2 cellular contexts compared by ENCODE assay signal in genomic region chr1:30755334-30755733, GRCh38.
A peak's percentile ranks its signal among the peaks of the same experiment; 100 is the strongest.
TF ChIP-seq lines count a peak whose summit lies in the region.

No MANE protein-coding gene starts in this region.

TF ChIP-seq in IMR-90, 13 proteins besides CTCF, POLR2A, EP300 and RAD21:
- no peak for TF ChIP-seq FOS (IDR thresholded peaks at IDR 0.05; ENCODE audit: low read depth, low read length)
- no peak for TF ChIP-seq MAZ (IDR thresholded peaks at IDR 0.05; ENCODE audit: borderline replicate concordance, low read depth, low read length)

TF ChIP-seq in K562, 482 proteins besides CTCF, POLR2A, EP300 and RAD21 (continues in another document):
- TF ChIP-seq, protein P1, sequence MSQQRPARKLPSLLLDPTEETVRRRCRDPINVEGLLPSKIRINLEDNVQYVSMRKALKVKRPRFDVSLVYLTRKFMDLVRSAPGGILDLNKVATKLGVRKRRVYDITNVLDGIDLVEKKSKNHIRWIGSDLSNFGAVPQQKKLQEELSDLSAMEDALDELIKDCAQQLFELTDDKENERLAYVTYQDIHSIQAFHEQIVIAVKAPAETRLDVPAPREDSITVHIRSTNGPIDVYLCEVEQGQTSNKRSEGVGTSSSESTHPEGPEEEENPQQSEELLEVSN (IDR thresholded peaks at IDR 0.05; ENCODE audit: borderline replicate concordance in 1 of 2, extremely low read depth in 1 of 2, insufficient read depth in 1 of 2, insufficient read length in 1 of 2, low read depth in 1 of 2, low read length in 1 of 2, poor library complexity in 1 of 2, severe bottlenecking in 1 of 2) = no peak
- TF ChIP-seq, protein P2, sequence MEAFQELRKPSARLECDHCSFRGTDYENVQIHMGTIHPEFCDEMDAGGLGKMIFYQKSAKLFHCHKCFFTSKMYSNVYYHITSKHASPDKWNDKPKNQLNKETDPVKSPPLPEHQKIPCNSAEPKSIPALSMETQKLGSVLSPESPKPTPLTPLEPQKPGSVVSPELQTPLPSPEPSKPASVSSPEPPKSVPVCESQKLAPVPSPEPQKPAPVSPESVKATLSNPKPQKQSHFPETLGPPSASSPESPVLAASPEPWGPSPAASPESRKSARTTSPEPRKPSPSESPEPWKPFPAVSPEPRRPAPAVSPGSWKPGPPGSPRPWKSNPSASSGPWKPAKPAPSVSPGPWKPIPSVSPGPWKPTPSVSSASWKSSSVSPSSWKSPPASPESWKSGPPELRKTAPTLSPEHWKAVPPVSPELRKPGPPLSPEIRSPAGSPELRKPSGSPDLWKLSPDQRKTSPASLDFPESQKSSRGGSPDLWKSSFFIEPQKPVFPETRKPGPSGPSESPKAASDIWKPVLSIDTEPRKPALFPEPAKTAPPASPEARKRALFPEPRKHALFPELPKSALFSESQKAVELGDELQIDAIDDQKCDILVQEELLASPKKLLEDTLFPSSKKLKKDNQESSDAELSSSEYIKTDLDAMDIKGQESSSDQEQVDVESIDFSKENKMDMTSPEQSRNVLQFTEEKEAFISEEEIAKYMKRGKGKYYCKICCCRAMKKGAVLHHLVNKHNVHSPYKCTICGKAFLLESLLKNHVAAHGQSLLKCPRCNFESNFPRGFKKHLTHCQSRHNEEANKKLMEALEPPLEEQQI (IDR thresholded peaks at IDR 0.05) = no peak
- TF ChIP-seq BACH1 (tag; IDR thresholded peaks at IDR 0.05) (no peak), FOXA1 (IDR thresholded peaks at IDR 0.05; ENCODE audit: borderline replicate concordance) (no peak), ZFP1 (CRISPR knock-in tag; IDR thresholded peaks at IDR 0.05) (no peak), TCF7L2 (IDR thresholded peaks at IDR 0.05; ENCODE audit: low read depth, low read length) (no peak), MXI1 (IDR thresholded peaks at IDR 0.05; ENCODE audit: low read depth, low read length) (no peak), HDAC2 (IDR thresholded peaks at IDR 0.05) (peak; percentile 78), ZSCAN32 (CRISPR knock-in tag; IDR thresholded peaks at IDR 0.05) (no peak), ZC3H11A (IDR thresholded peaks at IDR 0.05; ENCODE audit: low read depth, low read length) (no peak), FOXM1 (IDR thresholded peaks at IDR 0.05; ENCODE audit: low read depth) (peak; percentile 26; the same call in 1 of the 2 replicates), FOXM1 (CRISPR knock-in tag; IDR thresholded peaks at IDR 0.05; ENCODE audit: low read depth) (no peak), ZEB2 (IDR thresholded peaks at IDR 0.05) (no peak), HLTF (IDR thresholded peaks at IDR 0.05) (0 out of 2 replicates have a peak, but pooled peaks have one; percentile 60), HDAC6 (IDR thresholded peaks at IDR 0.05; ENCODE audit: low read depth, low read length) (no peak), ZNF143 (CRISPR knock-in tag; IDR thresholded peaks at IDR 0.05) (no peak), CBFA2T3 (IDR thresholded peaks at IDR 0.05) (no peak), RCOR1 (IDR thresholded peaks at IDR 0.05; ENCODE audit: borderline replicate concordance in 1 of 2, low read depth in 2 of 2, low read length in 2 of 2) (peak in 1 of 2 experiments; percentile 88; a peak in 1 of 4 replicates), ZNF592 (IDR thresholded peaks at IDR 0.05) (no peak), CBX1 (IDR thresholded peaks at IDR 0.05; ENCODE audit: low read depth) (peak; percentile 75; the same call in 1 of the 2 replicates), MAFG (tag; conservative IDR thresholded peaks at IDR 0.05) (no peak), TFAM (CRISPR knock-in tag; conservative IDR thresholded peaks at IDR 0.05) (no peak), POLR3A (IDR thresholded peaks at IDR 0.05; ENCODE audit: borderline replicate concordance, extremely low read depth, insufficient read depth, insufficient read length) (no peak), ZFP36 (IDR thresholded peaks at IDR 0.05; ENCODE audit: low read depth, low read length, partially characterized antibody) (peak; percentile 100), TOE1 (IDR thresholded peaks at IDR 0.05; ENCODE audit: borderline replicate concordance) (no peak), TOE1 (CRISPR knock-in tag; IDR thresholded peaks at IDR 0.05; ENCODE audit: borderline replicate concordance, low read depth) (no peak), ZNF280A (IDR thresholded peaks at IDR 0.05; ENCODE audit: low read depth, partially characterized antibody) (no peak), E2F1 (CRISPR knock-in tag; IDR thresholded peaks at IDR 0.05) (no peak), NR2C2 (CRISPR knock-in tag; IDR thresholded peaks at IDR 0.05) (no peak), NR2C2 (tag; IDR thresholded peaks at IDR 0.05) (no peak), ID3 (CRISPR knock-in tag; IDR thresholded peaks at IDR 0.05) (no peak), ID3 (tag; IDR thresholded peaks at IDR 0.05) (no peak), HMG20A (CRISPR knock-in tag; conservative IDR thresholded peaks at IDR 0.05) (no peak), MIER1 (IDR thresholded peaks at IDR 0.05; ENCODE audit: low read depth) (no peak), CC2D1A (IDR thresholded peaks at IDR 0.05) (0 out of 2 replicates have a peak, but pooled peaks have one; percentile 24), MAX (CRISPR knock-in tag; IDR thresholded peaks at IDR 0.05) (no peak), GTF2F1 (IDR thresholded peaks at IDR 0.05; ENCODE audit: low read depth, low read length) (no peak), PTTG1 (tag; IDR thresholded peaks at IDR 0.05; ENCODE audit: low read depth) (no peak), FOXA3 (CRISPR knock-in tag; conservative IDR thresholded peaks at IDR 0.05 in 1 of 2, IDR thresholded peaks at IDR 0.05 in 1 of 2) (no peak), TEAD1 (CRISPR knock-in tag; IDR thresholded peaks at IDR 0.05) (no peak), KDM1A (IDR thresholded peaks at IDR 0.05) (peak; percentile 68 to 90), ZNF644 (tag; IDR thresholded peaks at IDR 0.05; ENCODE audit: low read depth) (no peak), RBM39 (optimal IDR thresholded peaks at IDR 0.05; ENCODE audit: low read depth, low read length) (no peak), ZNF395 (CRISPR knock-in tag; IDR thresholded peaks at IDR 0.05) (no peak), ZNF764 (CRISPR knock-in tag; IDR thresholded peaks at IDR 0.05; ENCODE audit: low read depth) (no peak), ETV5 (CRISPR knock-in tag; IDR thresholded peaks at IDR 0.05; ENCODE audit: low read depth) (no peak), PKNOX1 (IDR thresholded peaks at IDR 0.05) (peak; percentile 64), BCOR (IDR thresholded peaks at IDR 0.05) (peak; percentile 99)
- TF ChIP-seq, protein P3, sequence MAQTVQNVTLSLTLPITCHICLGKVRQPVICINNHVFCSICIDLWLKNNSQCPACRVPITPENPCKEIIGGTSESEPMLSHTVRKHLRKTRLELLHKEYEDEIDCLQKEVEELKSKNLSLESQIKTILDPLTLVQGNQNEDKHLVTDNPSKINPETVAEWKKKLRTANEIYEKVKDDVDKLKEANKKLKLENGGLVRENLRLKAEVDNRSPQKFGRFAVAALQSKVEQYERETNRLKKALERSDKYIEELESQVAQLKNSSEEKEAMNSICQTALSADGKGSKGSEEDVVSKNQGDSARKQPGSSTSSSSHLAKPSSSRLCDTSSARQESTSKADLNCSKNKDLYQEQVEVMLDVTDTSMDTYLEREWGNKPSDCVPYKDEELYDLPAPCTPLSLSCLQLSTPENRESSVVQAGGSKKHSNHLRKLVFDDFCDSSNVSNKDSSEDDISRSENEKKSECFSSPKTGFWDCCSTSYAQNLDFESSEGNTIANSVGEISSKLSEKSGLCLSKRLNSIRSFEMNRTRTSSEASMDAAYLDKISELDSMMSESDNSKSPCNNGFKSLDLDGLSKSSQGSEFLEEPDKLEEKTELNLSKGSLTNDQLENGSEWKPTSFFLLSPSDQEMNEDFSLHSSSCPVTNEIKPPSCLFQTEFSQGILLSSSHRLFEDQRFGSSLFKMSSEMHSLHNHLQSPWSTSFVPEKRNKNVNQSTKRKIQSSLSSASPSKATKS (CRISPR knock-in tag; IDR thresholded peaks at IDR 0.05) = no peak
- TF ChIP-seq, protein P4, sequence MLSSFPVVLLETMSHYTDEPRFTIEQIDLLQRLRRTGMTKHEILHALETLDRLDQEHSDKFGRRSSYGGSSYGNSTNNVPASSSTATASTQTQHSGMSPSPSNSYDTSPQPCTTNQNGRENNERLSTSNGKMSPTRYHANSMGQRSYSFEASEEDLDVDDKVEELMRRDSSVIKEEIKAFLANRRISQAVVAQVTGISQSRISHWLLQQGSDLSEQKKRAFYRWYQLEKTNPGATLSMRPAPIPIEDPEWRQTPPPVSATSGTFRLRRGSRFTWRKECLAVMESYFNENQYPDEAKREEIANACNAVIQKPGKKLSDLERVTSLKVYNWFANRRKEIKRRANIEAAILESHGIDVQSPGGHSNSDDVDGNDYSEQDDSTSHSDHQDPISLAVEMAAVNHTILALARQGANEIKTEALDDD (IDR thresholded peaks at IDR 0.05) = no peak
- TF ChIP-seq, protein P5, sequence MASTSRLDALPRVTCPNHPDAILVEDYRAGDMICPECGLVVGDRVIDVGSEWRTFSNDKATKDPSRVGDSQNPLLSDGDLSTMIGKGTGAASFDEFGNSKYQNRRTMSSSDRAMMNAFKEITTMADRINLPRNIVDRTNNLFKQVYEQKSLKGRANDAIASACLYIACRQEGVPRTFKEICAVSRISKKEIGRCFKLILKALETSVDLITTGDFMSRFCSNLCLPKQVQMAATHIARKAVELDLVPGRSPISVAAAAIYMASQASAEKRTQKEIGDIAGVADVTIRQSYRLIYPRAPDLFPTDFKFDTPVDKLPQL (IDR thresholded peaks at IDR 0.05; ENCODE audit: extremely low read depth, insufficient read length) = no peak
